ENCODE assay signal across 1 cellular context in the genomic region with DNA sequence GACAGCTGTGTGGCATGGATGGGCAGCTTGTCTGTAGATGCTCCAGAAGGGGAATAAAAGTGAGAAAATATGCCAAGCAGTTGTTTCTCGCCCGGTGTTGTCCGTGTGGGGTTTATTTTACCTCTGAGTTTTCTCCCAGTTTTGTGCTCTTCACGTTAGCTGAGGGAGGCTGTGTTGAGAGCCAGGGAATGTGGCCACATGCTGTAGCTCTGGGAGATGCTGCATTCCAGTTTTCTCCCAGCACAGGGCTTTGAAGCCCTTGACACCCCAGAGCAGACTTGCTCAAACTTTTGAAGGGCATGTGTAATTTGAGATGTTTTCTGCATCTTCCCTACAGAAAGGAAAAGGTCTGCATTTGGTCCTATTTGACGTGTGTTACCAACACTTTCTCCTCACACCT.
TF ChIP-seq lines count a peak whose summit lies in the region.

No MANE protein-coding gene starts in this region.

TF ChIP-seq in IMR-90, 13 proteins besides CTCF, POLR2A, EP300 and RAD21 (continued from another document):
- TF ChIP-seq USF2 (IDR thresholded peaks at IDR 0.05; ENCODE audit: low read depth, low read length) = 0 out of 2 replicates have a peak, but pooled peaks have one; percentile 12
TF ChIP-seq in IMR-90: peak in this region for 1.
